Comparison of ENCODE assay signal across 1 cellular context in genomic region chr3:41026394-41027177, GRCh38.
TF ChIP-seq lines count a peak whose summit lies in the region.

No MANE protein-coding gene starts in this region.

TF ChIP-seq in K562, 482 proteins besides CTCF, POLR2A, EP300 and RAD21 (continued from another document and continues in another):
- TF ChIP-seq AFF4 (CRISPR knock-in tag; IDR thresholded peaks at IDR 0.05) (no peak), ZNF584 (CRISPR knock-in tag; IDR thresholded peaks at IDR 0.05; ENCODE audit: low read depth) (no peak; the same call in 1 of the 2 replicates), MAZ (CRISPR knock-in tag; conservative IDR thresholded peaks at IDR 0.05 in 1 of 2, IDR thresholded peaks at IDR 0.05 in 1 of 2) (peak in 1 of 2 experiments; percentile 38; a peak in 1 of 4 replicates), POU5F1 (IDR thresholded peaks at IDR 0.05; ENCODE audit: borderline replicate concordance, low read depth, low read length, partially characterized antibody) (no peak), ZNF175 (CRISPR knock-in tag; IDR thresholded peaks at IDR 0.05; ENCODE audit: low read depth) (peak; percentile 80), SAFB2 (IDR thresholded peaks at IDR 0.05; ENCODE audit: borderline replicate concordance, low read depth, low read length, severe bottlenecking) (no peak), GATAD2A (IDR thresholded peaks at IDR 0.05) (no peak), HNRNPLL (IDR thresholded peaks at IDR 0.05; ENCODE audit: low read depth, low read length, poor library complexity, severe bottlenecking) (no peak), RBM17 (IDR thresholded peaks at IDR 0.05; ENCODE audit: borderline replicate concordance, low read depth, low read length) (no peak), CBFA2T2 (conservative IDR thresholded peaks at IDR 0.05) (peak; percentile 68), KLF16 (IDR thresholded peaks at IDR 0.05) (peak; percentile 49; the same call in 1 of the 2 replicates), CCNT2 (IDR thresholded peaks at IDR 0.05; ENCODE audit: borderline replicate concordance, extremely low read depth, insufficient read length, low read depth, low read length) (no peak), FUS (optimal IDR thresholded peaks at IDR 0.05; ENCODE audit: low read depth, low read length) (no peak), ZNF436 (CRISPR knock-in tag; IDR thresholded peaks at IDR 0.05) (no peak), RBM39 (optimal IDR thresholded peaks at IDR 0.05; ENCODE audit: low read depth, low read length) (no peak), DACH1 (IDR thresholded peaks at IDR 0.05; ENCODE audit: partially characterized antibody) (peak; percentile 37), TAF7 (tag; IDR thresholded peaks at IDR 0.05) (no peak), EWSR1 (IDR thresholded peaks at IDR 0.05; ENCODE audit: borderline replicate concordance, low read depth, partially characterized antibody) (no peak), NFRKB (IDR thresholded peaks at IDR 0.05; ENCODE audit: low read depth) (no peak), EZH2 (IDR thresholded peaks at IDR 0.05; ENCODE audit: borderline replicate concordance, low read depth, low read length) (no peak), TCFL5 (CRISPR knock-in tag; conservative IDR thresholded peaks at IDR 0.05) (no peak), HDAC3 (IDR thresholded peaks at IDR 0.05; ENCODE audit: borderline replicate concordance, partially characterized antibody) (no peak), SMARCE1 (IDR thresholded peaks at IDR 0.05) (peak; percentile 62; the same call in 1 of the 2 replicates), ZNF140 (CRISPR knock-in tag; IDR thresholded peaks at IDR 0.05) (no peak), PRPF4 (IDR thresholded peaks at IDR 0.05; ENCODE audit: insufficient read depth, low read depth, low read length, poor library complexity, severe bottlenecking) (no peak), MEF2A (IDR thresholded peaks at IDR 0.05; ENCODE audit: control insufficient read depth, low read depth, low read length) (no peak), HDAC2 (IDR thresholded peaks at IDR 0.05) (no peak), SIN3A (IDR thresholded peaks at IDR 0.05; ENCODE audit: borderline replicate concordance in 2 of 2, control insufficient read depth in 1 of 2, low read depth in 2 of 2, low read length in 2 of 2) (no peak), ZNF217 (CRISPR knock-in tag; IDR thresholded peaks at IDR 0.05) (no peak), KDM4B (IDR thresholded peaks at IDR 0.05; ENCODE audit: borderline replicate concordance in 2 of 2, low read depth in 1 of 2) (no peak), CUX1 (CRISPR knock-in tag; IDR thresholded peaks at IDR 0.05) (no peak), ZNF232 (CRISPR knock-in tag; IDR thresholded peaks at IDR 0.05) (no peak), CBFA2T3 (IDR thresholded peaks at IDR 0.05) (peak; percentile 80)
- TF ChIP-seq, protein P1, sequence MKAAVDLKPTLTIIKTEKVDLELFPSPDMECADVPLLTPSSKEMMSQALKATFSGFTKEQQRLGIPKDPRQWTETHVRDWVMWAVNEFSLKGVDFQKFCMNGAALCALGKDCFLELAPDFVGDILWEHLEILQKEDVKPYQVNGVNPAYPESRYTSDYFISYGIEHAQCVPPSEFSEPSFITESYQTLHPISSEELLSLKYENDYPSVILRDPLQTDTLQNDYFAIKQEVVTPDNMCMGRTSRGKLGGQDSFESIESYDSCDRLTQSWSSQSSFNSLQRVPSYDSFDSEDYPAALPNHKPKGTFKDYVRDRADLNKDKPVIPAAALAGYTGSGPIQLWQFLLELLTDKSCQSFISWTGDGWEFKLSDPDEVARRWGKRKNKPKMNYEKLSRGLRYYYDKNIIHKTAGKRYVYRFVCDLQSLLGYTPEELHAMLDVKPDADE (conservative IDR thresholded peaks at IDR 0.05; ENCODE audit: control insufficient read depth, low read depth, low read length): no peak
- TF ChIP-seq, protein P2, sequence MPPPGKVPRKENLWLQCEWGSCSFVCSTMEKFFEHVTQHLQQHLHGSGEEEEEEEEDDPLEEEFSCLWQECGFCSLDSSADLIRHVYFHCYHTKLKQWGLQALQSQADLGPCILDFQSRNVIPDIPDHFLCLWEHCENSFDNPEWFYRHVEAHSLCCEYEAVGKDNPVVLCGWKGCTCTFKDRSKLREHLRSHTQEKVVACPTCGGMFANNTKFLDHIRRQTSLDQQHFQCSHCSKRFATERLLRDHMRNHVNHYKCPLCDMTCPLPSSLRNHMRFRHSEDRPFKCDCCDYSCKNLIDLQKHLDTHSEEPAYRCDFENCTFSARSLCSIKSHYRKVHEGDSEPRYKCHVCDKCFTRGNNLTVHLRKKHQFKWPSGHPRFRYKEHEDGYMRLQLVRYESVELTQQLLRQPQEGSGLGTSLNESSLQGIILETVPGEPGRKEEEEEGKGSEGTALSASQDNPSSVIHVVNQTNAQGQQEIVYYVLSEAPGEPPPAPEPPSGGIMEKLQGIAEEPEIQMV (tag; conservative IDR thresholded peaks at IDR 0.05; ENCODE audit: low read depth): no peak
- TF ChIP-seq, protein P3, sequence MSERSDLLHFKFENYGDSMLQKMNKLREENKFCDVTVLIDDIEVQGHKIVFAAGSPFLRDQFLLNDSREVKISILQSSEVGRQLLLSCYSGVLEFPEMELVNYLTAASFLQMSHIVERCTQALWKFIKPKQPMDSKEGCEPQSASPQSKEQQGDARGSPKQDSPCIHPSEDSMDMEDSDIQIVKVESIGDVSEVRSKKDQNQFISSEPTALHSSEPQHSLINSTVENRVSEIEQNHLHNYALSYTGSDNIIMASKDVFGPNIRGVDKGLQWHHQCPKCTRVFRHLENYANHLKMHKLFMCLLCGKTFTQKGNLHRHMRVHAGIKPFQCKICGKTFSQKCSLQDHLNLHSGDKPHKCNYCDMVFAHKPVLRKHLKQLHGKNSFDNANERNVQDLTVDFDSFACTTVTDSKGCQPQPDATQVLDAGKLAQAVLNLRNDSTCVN (CRISPR knock-in tag; IDR thresholded peaks at IDR 0.05): no peak
- TF ChIP-seq, protein P4, sequence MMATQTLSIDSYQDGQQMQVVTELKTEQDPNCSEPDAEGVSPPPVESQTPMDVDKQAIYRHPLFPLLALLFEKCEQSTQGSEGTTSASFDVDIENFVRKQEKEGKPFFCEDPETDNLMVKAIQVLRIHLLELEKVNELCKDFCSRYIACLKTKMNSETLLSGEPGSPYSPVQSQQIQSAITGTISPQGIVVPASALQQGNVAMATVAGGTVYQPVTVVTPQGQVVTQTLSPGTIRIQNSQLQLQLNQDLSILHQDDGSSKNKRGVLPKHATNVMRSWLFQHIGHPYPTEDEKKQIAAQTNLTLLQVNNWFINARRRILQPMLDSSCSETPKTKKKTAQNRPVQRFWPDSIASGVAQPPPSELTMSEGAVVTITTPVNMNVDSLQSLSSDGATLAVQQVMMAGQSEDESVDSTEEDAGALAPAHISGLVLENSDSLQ (IDR thresholded peaks at IDR 0.05): peak; percentile 74
- TF ChIP-seq, protein P5, sequence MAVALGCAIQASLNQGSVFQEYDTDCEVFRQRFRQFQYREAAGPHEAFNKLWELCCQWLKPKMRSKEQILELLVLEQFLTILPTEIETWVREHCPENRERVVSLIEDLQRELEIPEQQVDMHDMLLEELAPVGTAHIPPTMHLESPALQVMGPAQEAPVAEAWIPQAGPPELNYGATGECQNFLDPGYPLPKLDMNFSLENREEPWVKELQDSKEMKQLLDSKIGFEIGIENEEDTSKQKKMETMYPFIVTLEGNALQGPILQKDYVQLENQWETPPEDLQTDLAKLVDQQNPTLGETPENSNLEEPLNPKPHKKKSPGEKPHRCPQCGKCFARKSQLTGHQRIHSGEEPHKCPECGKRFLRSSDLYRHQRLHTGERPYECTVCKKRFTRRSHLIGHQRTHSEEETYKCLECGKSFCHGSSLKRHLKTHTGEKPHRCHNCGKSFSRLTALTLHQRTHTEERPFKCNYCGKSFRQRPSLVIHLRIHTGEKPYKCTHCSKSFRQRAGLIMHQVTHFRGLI (CRISPR knock-in tag; IDR thresholded peaks at IDR 0.05): no peak
- TF ChIP-seq, protein P6, sequence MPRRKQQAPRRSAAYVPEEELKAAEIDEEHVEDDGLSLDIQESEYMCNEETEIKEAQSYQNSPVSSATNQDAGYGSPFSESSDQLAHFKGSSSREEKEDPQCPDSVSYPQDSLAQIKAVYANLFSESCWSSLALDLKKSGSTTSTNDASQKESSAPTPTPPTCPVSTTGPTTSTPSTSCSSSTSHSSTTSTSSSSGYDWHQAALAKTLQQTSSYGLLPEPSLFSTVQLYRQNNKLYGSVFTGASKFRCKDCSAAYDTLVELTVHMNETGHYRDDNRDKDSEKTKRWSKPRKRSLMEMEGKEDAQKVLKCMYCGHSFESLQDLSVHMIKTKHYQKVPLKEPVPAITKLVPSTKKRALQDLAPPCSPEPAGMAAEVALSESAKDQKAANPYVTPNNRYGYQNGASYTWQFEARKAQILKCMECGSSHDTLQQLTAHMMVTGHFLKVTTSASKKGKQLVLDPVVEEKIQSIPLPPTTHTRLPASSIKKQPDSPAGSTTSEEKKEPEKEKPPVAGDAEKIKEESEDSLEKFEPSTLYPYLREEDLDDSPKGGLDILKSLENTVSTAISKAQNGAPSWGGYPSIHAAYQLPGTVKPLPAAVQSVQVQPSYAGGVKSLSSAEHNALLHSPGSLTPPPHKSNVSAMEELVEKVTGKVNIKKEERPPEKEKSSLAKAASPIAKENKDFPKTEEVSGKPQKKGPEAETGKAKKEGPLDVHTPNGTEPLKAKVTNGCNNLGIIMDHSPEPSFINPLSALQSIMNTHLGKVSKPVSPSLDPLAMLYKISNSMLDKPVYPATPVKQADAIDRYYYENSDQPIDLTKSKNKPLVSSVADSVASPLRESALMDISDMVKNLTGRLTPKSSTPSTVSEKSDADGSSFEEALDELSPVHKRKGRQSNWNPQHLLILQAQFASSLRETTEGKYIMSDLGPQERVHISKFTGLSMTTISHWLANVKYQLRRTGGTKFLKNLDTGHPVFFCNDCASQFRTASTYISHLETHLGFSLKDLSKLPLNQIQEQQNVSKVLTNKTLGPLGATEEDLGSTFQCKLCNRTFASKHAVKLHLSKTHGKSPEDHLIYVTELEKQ (CRISPR knock-in tag; IDR thresholded peaks at IDR 0.05): no peak
- TF ChIP-seq, protein P7, sequence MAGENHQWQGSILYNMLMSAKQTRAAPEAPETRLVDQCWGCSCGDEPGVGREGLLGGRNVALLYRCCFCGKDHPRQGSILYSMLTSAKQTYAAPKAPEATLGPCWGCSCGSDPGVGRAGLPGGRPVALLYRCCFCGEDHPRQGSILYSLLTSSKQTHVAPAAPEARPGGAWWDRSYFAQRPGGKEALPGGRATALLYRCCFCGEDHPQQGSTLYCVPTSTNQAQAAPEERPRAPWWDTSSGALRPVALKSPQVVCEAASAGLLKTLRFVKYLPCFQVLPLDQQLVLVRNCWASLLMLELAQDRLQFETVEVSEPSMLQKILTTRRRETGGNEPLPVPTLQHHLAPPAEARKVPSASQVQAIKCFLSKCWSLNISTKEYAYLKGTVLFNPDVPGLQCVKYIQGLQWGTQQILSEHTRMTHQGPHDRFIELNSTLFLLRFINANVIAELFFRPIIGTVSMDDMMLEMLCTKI (IDR thresholded peaks at IDR 0.05; ENCODE audit: partially characterized antibody): no peak
